9 cellular contexts compared by ENCODE assay signal in genomic region chr1:29145739-29146437, GRCh38. TPM values are rescaled to one million over a fixed set of nuclear protein-coding genes. Genes with fewer than 3 reads are reported as not detected.
A peak's percentile ranks its signal among the peaks of the same experiment; 100 is the strongest.
DNase-seq lines count a peak whose midpoint lies in the region; ATAC-seq, FAIRE-seq and TF ChIP-seq lines count a peak whose summit lies in the region.
"Had no signal": no experiment of that assay in that cellular context is flagged by ENCODE, and none has a peak within 500 bp of the region (broad histone marks: within the 10 kb centered on the region; RNA-seq: fewer than 3 reads in every experiment).

No MANE protein-coding gene starts in this region.

- H3K4me3 Mint-ChIP-seq in activated naive CD4-positive, alpha-beta T cell treated with anti-CD3 and anti-CD28 coated beads, Interleukin-2, amount 50 U/mL, for 24 hours: no peak overlapping the region
- no peak overlapping the region for H3K4me3 Mint-ChIP-seq in astrocyte (ENCODE audit: unreplicated experiment)

- in situ Hi-C loops in G401 (cut with HindIII; ENCODE audit: low sequenced_read_pairs): no loop called here

- peak overlapping the region; percentile 96 for H3K27ac ChIP-seq in astrocyte (ENCODE audit: low read depth, low read length)
- peak overlapping the region; percentile 93 for H3K27ac ChIP-seq in hepatocyte
- H3K27ac ChIP-seq in stomach: no peak overlapping the region

- no peaks in the 10 kb centered on the region for H3K9me3 Mint-ChIP-seq in activated naive CD4-positive, alpha-beta T cell treated with anti-CD3 and anti-CD28 coated beads, Interleukin-2, amount 50 U/mL, for 24 hours
- H3K9me3 Mint-ChIP-seq in astrocyte (ENCODE audit: unreplicated experiment): no peaks in the 10 kb centered on the region

- H3K4me2 ChIP-seq in astrocyte (ENCODE audit: low read length): peak overlapping the region; percentile 61
- peak overlapping the region; percentile 22 for H3K4me2 ChIP-seq in hepatocyte

- H3K27ac Mint-ChIP-seq in activated naive CD4-positive, alpha-beta T cell treated with anti-CD3 and anti-CD28 coated beads, Interleukin-2, amount 50 U/mL, for 24 hours: peak overlapping the region; percentile 44
- H3K27ac Mint-ChIP-seq in astrocyte (ENCODE audit: unreplicated experiment): peak overlapping the region; percentile 55

- no peak for TF ChIP-seq EP300 in stomach (IDR thresholded peaks at IDR 0.05)

- H3K9ac ChIP-seq in astrocyte (ENCODE audit: low read length): peak overlapping the region; percentile 69

- no peaks in the 10 kb centered on the region for H3K9me2 ChIP-seq in hepatocyte (replicated peaks; ENCODE audit: insufficient read depth)

- H3K36me3 ChIP-seq in astrocyte (ENCODE audit: insufficient read depth, low read length): peaks cover 41% of the 10 kb centered on the region
- peaks cover 4% of the 10 kb centered on the region for H3K36me3 ChIP-seq in hepatocyte (replicated peaks; ENCODE audit: insufficient read depth, low read depth)
- H3K36me3 ChIP-seq in stomach: peaks cover 55 to 78% (median 76%) of the 10 kb centered on the region in 4 donors

- H3K4me1 Mint-ChIP-seq in activated naive CD4-positive, alpha-beta T cell treated with anti-CD3 and anti-CD28 coated beads, Interleukin-2, amount 50 U/mL, for 24 hours: no peaks in the 10 kb centered on the region
- H3K4me1 Mint-ChIP-seq in astrocyte (ENCODE audit: low read depth, unreplicated experiment): peaks cover 7% of the 10 kb centered on the region

- no peak for DNase-seq in activated naive CD4-positive, alpha-beta T cell treated with anti-CD3 and anti-CD28 coated beads, Interleukin-2, amount 50 U/mL, for 16 hours
- DNase-seq in astrocyte (ENCODE audit: low read depth) (peak; percentile 92), hepatocyte (ENCODE audit: low spot score) (peak; percentile 59), stomach (peak; percentile 20), G401 (ENCODE audit: low spot score) (no peak), NCI-H1092 treated with DMSO at 0.1 percent for 48 hours (lab: John Stamatoyannopoulos, UW) (no peak)
- DNase-seq: BE2C had no signal

- H3K4me3 ChIP-seq in astrocyte (ENCODE audit: insufficient read depth, low read depth, low read length): no peak overlapping the region
- no peak overlapping the region for H3K4me3 ChIP-seq in hepatocyte
- no peak overlapping the region for H3K4me3 ChIP-seq in stomach

- no peak for ATAC-seq in GM18861 (IDR thresholded peaks at IDR 0.05; ENCODE audit: unreplicated experiment)

- TF ChIP-seq CTCF in astrocyte (IDR thresholded peaks at IDR 0.05; ENCODE audit: insufficient read depth, low read depth, low read length) (no peak), hepatocyte (IDR thresholded peaks at IDR 0.05; ENCODE audit: poor library complexity) (no peak), stomach (IDR thresholded peaks at IDR 0.05) (no peak)

- H4K20me1 ChIP-seq in astrocyte (ENCODE audit: insufficient read depth, low read length) (peaks cover 9% of the 10 kb centered on the region), hepatocyte (ENCODE audit: insufficient read depth, poor library complexity, severe bottlenecking) (peaks cover under 1% of the 10 kb centered on the region)

- 69% methylated on average over 8 of the region's 8 CpGs for WGBS in hepatocyte (ENCODE audit: low lambda C conversion rate, missing lambda C conversion rate)
- 63 to 67% (median 64%) methylated on average over 8 of the region's 8 CpGs for WGBS in stomach, 5 donors

- intact Hi-C loops in stomach (cut with DNase I; ENCODE audit: low total_unique reads): no loop called here

- no peaks in the 10 kb centered on the region for H3K27me3 Mint-ChIP-seq in activated naive CD4-positive, alpha-beta T cell treated with anti-CD3 and anti-CD28 coated beads, Interleukin-2, amount 50 U/mL, for 24 hours
- H3K27me3 Mint-ChIP-seq in astrocyte (ENCODE audit: low read depth, unreplicated experiment): no peaks in the 10 kb centered on the region

- H3K4me1 ChIP-seq in astrocyte (ENCODE audit: insufficient read depth, low read length) (peaks cover 26% of the 10 kb centered on the region), hepatocyte (ENCODE audit: insufficient read depth) (peaks cover 14% of the 10 kb centered on the region), stomach (peaks cover 0 to 11% (median 4%) of the 10 kb centered on the region in 4 donors)
- H3K4me1 ChIP-seq: BE2C had no signal

- H3K36me3 Mint-ChIP-seq in activated naive CD4-positive, alpha-beta T cell treated with anti-CD3 and anti-CD28 coated beads, Interleukin-2, amount 50 U/mL, for 24 hours: peaks cover 34% of the 10 kb centered on the region
- H3K36me3 Mint-ChIP-seq in astrocyte (ENCODE audit: low read depth, unreplicated experiment): peaks cover 24% of the 10 kb centered on the region

- H3K9me3 ChIP-seq in astrocyte (ENCODE audit: insufficient read depth, low read depth, low read length) (no peaks in the 10 kb centered on the region), hepatocyte (ENCODE audit: low read depth) (no peaks in the 10 kb centered on the region), stomach (no peaks in the 10 kb centered on the region)
- H3K9me3 ChIP-seq: BE2C had no signal

- H2AFZ ChIP-seq in astrocyte (ENCODE audit: low read depth, low read length) (no peak overlapping the region), hepatocyte (no peak overlapping the region)

- TF ChIP-seq POLR2A in stomach (IDR thresholded peaks at IDR 0.05): no peak

- peaks cover 10% of the 10 kb centered on the region for H3K79me2 ChIP-seq in astrocyte (ENCODE audit: insufficient read depth, low read length)
- peaks cover 20% of the 10 kb centered on the region for H3K79me2 ChIP-seq in hepatocyte

- peak; percentile 43 for FAIRE-seq in astrocyte (lab: Jason Lieb, UNC)

- no peaks in the 10 kb centered on the region for H3K27me3 ChIP-seq in astrocyte (ENCODE audit: insufficient read depth, low read length)
- no peaks in the 10 kb centered on the region for H3K27me3 ChIP-seq in hepatocyte
- no peaks in the 10 kb centered on the region for H3K27me3 ChIP-seq in stomach
- H3K27me3 ChIP-seq: BE2C had no signal

RNA-seq across cellular contexts. Expression of gene TMEM200B, which starts 22.2 kb away (rescaled TPM):
- total RNA-seq in astrocyte (3.6 and 4.7 TPM in 2 replicates), hepatocyte (8.2 and 10.7 TPM in 2 replicates), stomach (1 to 10 TPM in 1 of 5 donors, under 1 TPM in 1, not detected in 3; 0.45 to 8.3 TPM)
- polyA plus RNA-seq in hepatocyte (8.3 and 11.0 TPM in 2 replicates), stomach (1 to 10 TPM; 1.4 to 4.0 (median 2.8) TPM)
- total RNA-seq in G401 (2014; rRNA removed; shearing (Covaris generic)): 18.4 and 21.2 TPM in 2 replicates

RNA-seq across cellular contexts. Expression of gene SRSF4, which starts 35.8 kb away (rescaled TPM):
- total RNA-seq in astrocyte (48.2 and 52.6 TPM in 2 replicates), hepatocyte (42.2 and 53.2 TPM in 2 replicates), stomach (100 to 1,000 TPM in 1 of 5 donors, 10 to 100 TPM in 4; 25.1 to 328 (median 65.8) TPM)
- polyA plus RNA-seq in hepatocyte (71.4 and 84.7 TPM in 2 replicates), stomach (10 to 100 TPM; 38.9 to 56.5 (median 49.6) TPM)
- 34.1 and 39.5 TPM in 2 replicates for total RNA-seq in G401 (2014; rRNA removed; shearing (Covaris generic))

Comparison
In these comparisons a context has a peak if more than half of its experiments do, and no peak if none do; other contexts are left out.
1. DNase-seq: peak in astrocyte (single experiment), hepatocyte (single experiment) and stomach (single experiment); none in activated naive CD4-positive, alpha-beta T cell treated with anti-CD3 and anti-CD28 coated beads, Interleukin-2, amount 50 U/mL, for 16 hours (single experiment), G401 (single experiment) and NCI-H1092 treated with DMSO at 0.1 percent for 48 hours (single experiment).
2. H3K27ac ChIP-seq: peak in astrocyte (single experiment) and hepatocyte (single experiment); none in stomach (0 of 5).